ENCODE assay signal across 1 cellular context in genomic region chr5:179325296-179326031, GRCh38.
TF ChIP-seq lines count a peak whose summit lies in the region.

No MANE protein-coding gene starts in this region.

TF ChIP-seq in K562, 482 proteins besides CTCF, POLR2A, EP300 and RAD21:
- TF ChIP-seq ZNF282 (CRISPR knock-in tag; IDR thresholded peaks at IDR 0.05) (no peak), USF2 (CRISPR knock-in tag; IDR thresholded peaks at IDR 0.05) (0 out of 2 replicates have a peak, but pooled peaks have one; percentile 5), NCOA6 (IDR thresholded peaks at IDR 0.05) (no peak), ADNP (tag; IDR thresholded peaks at IDR 0.05) (no peak)
